ENCODE assay signal across 8 cellular contexts in the genomic region with DNA sequence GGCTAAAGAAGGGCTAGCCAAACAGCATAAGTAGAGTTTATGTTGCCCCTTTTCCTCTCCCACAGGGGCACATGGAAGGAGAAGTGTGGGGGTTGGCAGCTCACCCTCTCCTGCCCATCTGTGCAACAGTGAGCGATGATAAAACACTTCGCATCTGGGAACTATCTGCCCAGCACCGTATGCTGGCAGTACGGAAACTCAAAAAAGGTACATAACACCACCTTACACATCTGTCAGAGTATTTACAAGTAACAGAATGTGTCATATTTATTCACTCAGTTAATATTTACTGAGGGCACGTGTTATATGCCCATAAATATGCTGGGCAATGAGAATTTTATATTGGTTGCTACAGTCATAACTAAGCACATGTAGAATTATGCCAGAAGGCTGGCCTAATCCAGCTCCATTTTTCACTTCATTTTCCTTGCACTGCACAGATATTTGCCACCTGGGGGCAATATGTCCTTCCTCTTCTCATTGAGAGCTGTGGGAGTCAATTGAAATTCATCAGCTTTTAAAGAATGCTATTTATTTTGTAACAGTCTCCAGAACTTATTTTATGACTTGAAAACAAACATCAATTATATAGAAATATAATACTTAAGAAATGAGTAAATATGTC.
A peak's percentile ranks its signal among the peaks of the same experiment; 100 is the strongest.
DNase-seq lines count a peak whose midpoint lies in the region; ATAC-seq and TF ChIP-seq lines count a peak whose summit lies in the region.

No MANE protein-coding gene starts in this region.

- H3K36me3 ChIP-seq in BJ (ENCODE audit: control insufficient read depth, insufficient read depth, low read length): no peaks in the 10 kb centered on the region
- no peaks in the 10 kb centered on the region for H3K36me3 ChIP-seq in prostate gland

- intact Hi-C loops in prostate gland (cut with DNase I): loop anchor here (2.0 to 10.0 kb wide), 2 partner anchors 125 to 269 kb away; no protein-coding TSS in a partner anchor
- intact Hi-C loops in activated T-helper 2 cell treated with anti-CD3 and anti-CD28 coated beads, Interferon-gamma antibody, Interleukin-2, Interleukin-4, amounts not matched to agents 10 μg/mL and 5 μg/mL and 100 μg/mL, durations not matched to agents 14 hours and 24 hours and 36 hours (cut with micrococcal nuclease): loop anchor here (5.0 to 10.0 kb wide), 3 partner anchors 53 to 525 kb away; no protein-coding TSS in a partner anchor

- peaks cover 18% of the 10 kb centered on the region for H3K4me1 Mint-ChIP-seq in activated T-helper 2 cell treated with anti-CD3 and anti-CD28 coated beads, Interferon-gamma antibody, Interleukin-2, Interleukin-4, amounts not matched to agents 10 μg/mL and 5 μg/mL and 100 μg/mL, durations not matched to agents 14 hours and 24 hours and 36 hours (ENCODE audit: low read depth)

- no peaks in the 10 kb centered on the region for H3K27me3 Mint-ChIP-seq in activated T-helper 2 cell treated with anti-CD3 and anti-CD28 coated beads, Interferon-gamma antibody, Interleukin-2, Interleukin-4, amounts not matched to agents 10 μg/mL and 5 μg/mL and 100 μg/mL, durations not matched to agents 14 hours and 24 hours and 36 hours (ENCODE audit: low read depth)

- H3K36me3 Mint-ChIP-seq in activated T-helper 2 cell treated with anti-CD3 and anti-CD28 coated beads, Interferon-gamma antibody, Interleukin-2, Interleukin-4, amounts not matched to agents 10 μg/mL and 5 μg/mL and 100 μg/mL, durations not matched to agents 14 hours and 24 hours and 36 hours (ENCODE audit: low read depth): no peaks in the 10 kb centered on the region

- no peak for ATAC-seq in GM21390 (IDR thresholded peaks at IDR 0.05; ENCODE audit: unreplicated experiment)
- no peak for ATAC-seq in GM18520 (IDR thresholded peaks at IDR 0.05; ENCODE audit: unreplicated experiment)

- no peak for DNase-seq in BJ (ENCODE audit: low read depth)
- peak; percentile 43 for DNase-seq in H4 (ENCODE audit: low spot score)
- peak; percentile 51 for DNase-seq in RKO (ENCODE audit: low spot score)
- DNase-seq in fibroblast of the aortic adventitia (ENCODE audit: low read depth): peak; percentile 79
- peak; percentile 64 for DNase-seq in prostate gland (ENCODE audit: low spot score)
- DNase-seq in activated T-helper 2 cell treated with anti-CD3 and anti-CD28 coated beads, Interferon-gamma antibody, Interleukin-2, Interleukin-4, amounts not matched to agents 10 μg/mL and 5 μg/mL and 100 μg/mL, durations not matched to agents 14 hours and 24 hours and 36 hours (ENCODE audit: low spot score): no peak

- CTCF ChIA-PET in BJ (lab: Yijun Ruan, JAX): interaction anchor here (0.5 to 7.2 kb wide), 34 partner anchors 9 to 601 kb away, joined by 3 to 184 read pairs (median 3); a partner anchor contains a TSS

- no peak for TF ChIP-seq POLR2A in prostate gland (IDR thresholded peaks at IDR 0.05)

- H3K27ac ChIP-seq in prostate gland: no peak overlapping the region

- TF ChIP-seq CTCF in BJ (IDR thresholded peaks at IDR 0.05; ENCODE audit: insufficient read depth, low read depth, low read length) (peak; percentile 70), fibroblast of the aortic adventitia (IDR thresholded peaks at IDR 0.05; ENCODE audit: insufficient read depth, low read length) (peak; percentile 75), prostate gland (IDR thresholded peaks at IDR 0.05) (peak; percentile 19 to 75 (median 70))

- WGBS in prostate gland: 58% methylated on average over 5 of the region's 5 CpGs

- H3K27me3 ChIP-seq in BJ (ENCODE audit: control insufficient read depth, insufficient read depth, low read length): no peaks in the 10 kb centered on the region
- H3K27me3 ChIP-seq in prostate gland (replicated peaks; ENCODE audit: insufficient read depth): no peaks in the 10 kb centered on the region

- POLR2A ChIA-PET in BJ (lab: Charles Lee): interaction anchor here (0.6 to 0.9 kb wide), 5 partner anchors 91 to 336 kb away, joined by 3 to 10 read pairs (median 5); no protein-coding TSS in a partner anchor

- H3K4me3 ChIP-seq in BJ (ENCODE audit: low read depth, low read length) (no peak overlapping the region), fibroblast of the aortic adventitia (ENCODE audit: low read depth, low read length) (no peak overlapping the region), prostate gland (no peak overlapping the region)

- no peaks in the 10 kb centered on the region for H3K4me1 ChIP-seq in prostate gland (replicated peaks)

- no peak overlapping the region for H3K4me3 Mint-ChIP-seq in activated T-helper 2 cell treated with anti-CD3 and anti-CD28 coated beads, Interferon-gamma antibody, Interleukin-2, Interleukin-4, amounts not matched to agents 10 μg/mL and 5 μg/mL and 100 μg/mL, durations not matched to agents 14 hours and 24 hours and 36 hours (ENCODE audit: low read depth)

- H3K27ac Mint-ChIP-seq in activated T-helper 2 cell treated with anti-CD3 and anti-CD28 coated beads, Interferon-gamma antibody, Interleukin-2, Interleukin-4, amounts not matched to agents 10 μg/mL and 5 μg/mL and 100 μg/mL, durations not matched to agents 14 hours and 24 hours and 36 hours: no peak overlapping the region

- H3K9me3 ChIP-seq in prostate gland: no peaks in the 10 kb centered on the region

- peaks cover 5% of the 10 kb centered on the region for H3K9me3 Mint-ChIP-seq in activated T-helper 2 cell treated with anti-CD3 and anti-CD28 coated beads, Interferon-gamma antibody, Interleukin-2, Interleukin-4, amounts not matched to agents 10 μg/mL and 5 μg/mL and 100 μg/mL, durations not matched to agents 14 hours and 24 hours and 36 hours

Comparison
In these comparisons a context has a peak if more than half of its experiments do, and no peak if none do; other contexts are left out.
1. DNase-seq: peak in H4 (single experiment), RKO (single experiment), fibroblast of the aortic adventitia (single experiment) and prostate gland (single experiment); none in BJ (single experiment) and activated T-helper 2 cell treated with anti-CD3 and anti-CD28 coated beads, Interferon-gamma antibody, Interleukin-2, Interleukin-4, amounts not matched to agents 10 μg/mL and 5 μg/mL and 100 μg/mL, durations not matched to agents 14 hours and 24 hours and 36 hours (single experiment).
2. Peak in every context shown above with its lines, with median percentiles within 50 percentile points of each other: CTCF ChIP-seq.